Comparison of ENCODE assay signal across 20 cellular contexts in genomic region chr3:151900460-151900859, GRCh38. TPM values are rescaled to one million over a fixed set of nuclear protein-coding genes. Genes with fewer than 3 reads are reported as not detected.
"Had no signal": no experiment of that assay in that cellular context is flagged by ENCODE, and none has a peak within 500 bp of the region (broad histone marks: within the 10 kb centered on the region; RNA-seq: fewer than 3 reads in every experiment).

No MANE protein-coding gene starts in this region.

- H3K27ac Mint-ChIP-seq: activated B cell treated with CpG ODN at 0.5 μM for 24 hours; activated naive CD4-positive, alpha-beta T cell treated with anti-CD3 and anti-CD28 coated beads, Interleukin-2, amount 10 ng/mL, durations not matched to agents 7 days and 5 days; activated T-helper 17 cell treated with anti-CD3 and anti-CD28 coated beads, Interleukin-2, amount 50 U/mL, for 72 hours; nephron; T-helper 1 cell treated with Interleukin-12 subunit alpha and Interleukin-12 subunit beta and Interleukin-4 antibody, amounts not matched to agents 30 μg/mL and 1 μg/mL, for 36 hours had no signal

- H3K9me3 ChIP-seq: colonic mucosa, mucosa of descending colon, pancreas, stomach, thoracic aorta had no signal

- H3K36me3 Mint-ChIP-seq: activated naive CD4-positive, alpha-beta T cell treated with anti-CD3 and anti-CD28 coated beads, Interleukin-2, amount 10 ng/mL, durations not matched to agents 7 days and 5 days had no signal

- H3K4me1 Mint-ChIP-seq: activated B cell treated with CpG ODN at 0.5 μM for 24 hours had no signal

- H3K9me3 Mint-ChIP-seq: activated B cell treated with CpG ODN at 0.5 μM for 24 hours; activated naive CD4-positive, alpha-beta T cell treated with anti-CD3 and anti-CD28 coated beads, Interleukin-2, amount 10 ng/mL, durations not matched to agents 7 days and 5 days; activated T-helper 17 cell treated with anti-CD3 and anti-CD28 coated beads, Interleukin-2, amount 50 U/mL, for 72 hours; nephron; T-helper 1 cell treated with Interleukin-12 subunit alpha and Interleukin-12 subunit beta and Interleukin-4 antibody, amounts not matched to agents 30 μg/mL and 1 μg/mL, for 36 hours had no signal

- FAIRE-seq: pancreas, urothelium cell line had no signal

- H3K27me3 Mint-ChIP-seq: activated B cell treated with CpG ODN at 0.5 μM for 24 hours had no signal

- H3K4me3 ChIP-seq: colonic mucosa, lung, mucosa of descending colon, pancreas, skin epidermis, stomach, thoracic aorta had no signal

- H3K4me1 ChIP-seq: colonic mucosa, pancreas had no signal

- H3K27ac ChIP-seq: colonic mucosa, foreskin keratinocyte, pancreas, skin epidermis had no signal

- H3K36me3 ChIP-seq: colonic mucosa, pancreas, stomach, thoracic aorta had no signal

- H3K4me3 Mint-ChIP-seq: activated B cell treated with CpG ODN at 0.5 μM for 24 hours; activated naive CD4-positive, alpha-beta T cell treated with anti-CD3 and anti-CD28 coated beads, Interleukin-2, amount 10 ng/mL, durations not matched to agents 7 days and 5 days; activated T-helper 17 cell treated with anti-CD3 and anti-CD28 coated beads, Interleukin-2, amount 50 U/mL, for 72 hours; nephron; T-helper 1 cell treated with Interleukin-12 subunit alpha and Interleukin-12 subunit beta and Interleukin-4 antibody, amounts not matched to agents 30 μg/mL and 1 μg/mL, for 36 hours had no signal

- H3K27me3 ChIP-seq: colonic mucosa, foreskin keratinocyte, pancreas, stomach had no signal

- DNase-seq: activated B cell treated with CpG ODN at 0.5 μM for 24 hours; activated CD4-positive, alpha-beta T cell treated with anti-CD3 and anti-CD28 coated beads, Interleukin-2, amount 50 U/mL, for 1 hour; activated naive CD4-positive, alpha-beta T cell treated with anti-CD3 and anti-CD28 coated beads, Interleukin-2, amount 10 ng/mL, durations not matched to agents 7 days and 5 days; activated T-cell treated with anti-CD3 and anti-CD28 coated beads for 4 hours; caudate nucleus; colonic mucosa; effector memory CD4-positive, alpha-beta T cell; foreskin keratinocyte; head of caudate nucleus; left colon; mucosa of descending colon; pancreas; stomach had no signal

RNA-seq across cellular contexts. Expression of gene SUCNR1, which starts 27.0 kb away (rescaled TPM):
- total RNA-seq: activated B cell treated with CpG ODN at 0.5 μM for 24 hours; activated T-helper 17 cell treated with anti-CD3 and anti-CD28 coated beads, Interleukin-2, amount 50 U/mL, for 72 hours; foreskin keratinocyte had no signal
